1 cellular context compared by ENCODE assay signal in genomic region chr21:31554511-31555022, GRCh38.
TF ChIP-seq lines count a peak whose summit lies in the region.

No MANE protein-coding gene starts in this region.

TF ChIP-seq in HEK293, 187 proteins besides CTCF, POLR2A, EP300 and RAD21 (continued from another document):
- TF ChIP-seq ZNF692 (tag by site-specific recombination; IDR thresholded peaks at IDR 0.05) (0 out of 2 replicates have a peak, but pooled peaks have one; percentile 9), ZBTB17 (tag by site-specific recombination; IDR thresholded peaks at IDR 0.05) (peak; percentile 98), ZNF214 (tag by site-specific recombination; IDR thresholded peaks at IDR 0.05; ENCODE audit: borderline replicate concordance) (no peak)
